16 cellular contexts compared by ENCODE assay signal in the genomic region with DNA sequence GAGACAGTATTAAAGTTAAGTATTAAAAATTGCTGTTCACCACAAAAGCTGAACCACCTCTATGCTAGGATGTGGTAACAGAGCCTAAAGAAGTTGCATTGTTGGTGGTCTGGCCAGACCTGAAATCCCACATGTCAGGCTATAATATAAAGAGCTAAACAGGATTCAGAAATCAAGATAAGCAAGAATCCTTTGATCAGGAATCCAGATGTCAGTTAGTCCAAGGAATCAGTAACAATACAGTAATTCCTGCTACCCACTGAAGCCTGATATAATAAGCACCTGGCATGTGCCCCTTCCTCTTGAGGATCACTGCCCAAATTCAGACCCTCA. TPM values are rescaled to one million over a fixed set of nuclear protein-coding genes. Genes with fewer than 3 reads are reported as not detected.
DNase-seq lines count a peak whose midpoint lies in the region; ATAC-seq and TF ChIP-seq lines count a peak whose summit lies in the region.
"Had no signal": no experiment of that assay in that cellular context is flagged by ENCODE, and none has a peak within 500 bp of the region (broad histone marks: within the 10 kb centered on the region; RNA-seq: fewer than 3 reads in every experiment).

No MANE protein-coding gene starts in this region.

- H3K4me2 ChIP-seq in BLaER1 (peak overlapping the region; percentile 27; the same call in 1 of the 2 replicates), IMR-90 (ENCODE audit: low read depth, low read length) (no peak overlapping the region)

- H3K9me1 ChIP-seq in IMR-90 (ENCODE audit: insufficient read depth, low read length), result peaks cover 3% of the 10 kb centered on the region; the same call in 1 of the 2 replicates

- CTCF ChIA-PET in IMR-90 (lab: Yijun Ruan, JAX), result no interaction called here

- dilution Hi-C loops in IMR-90 (cut with HindIII; ENCODE audit: low sequenced_read_pairs, unreplicated experiment), result no loop called here

- H3K36me3 ChIP-seq in BLaER1, result no peaks in the 10 kb centered on the region
- H3K36me3 ChIP-seq in IMR-90 (ENCODE audit: control insufficient read depth, insufficient read depth, low read length), result no peaks in the 10 kb centered on the region
- H3K36me3 ChIP-seq in gastroesophageal sphincter, result no peaks in the 10 kb centered on the region

- H3K56ac ChIP-seq in IMR-90 (ENCODE audit: extremely low read depth, insufficient read depth, low read length), result no peak overlapping the region

- no peak overlapping the region for H4K8ac ChIP-seq in IMR-90 (ENCODE audit: low read depth in 2 of 2, low read length in 2 of 2)

- TF ChIP-seq RAD21 in IMR-90 (IDR thresholded peaks at IDR 0.05; ENCODE audit: low read length), result no peak

- no peak overlapping the region for H4K91ac ChIP-seq in IMR-90 (ENCODE audit: insufficient read depth, low read depth, low read length)

- peaks cover 17% of the 10 kb centered on the region in 2 experiments for H3K79me1 ChIP-seq in IMR-90 (ENCODE audit: low read depth in 1 of 2, low read length in 2 of 2)

- H4K20me1 ChIP-seq in BLaER1, result peaks cover 52% of the 10 kb centered on the region
- H4K20me1 ChIP-seq in IMR-90 (ENCODE audit: insufficient read depth, low read length), result peaks cover 7% of the 10 kb centered on the region; the same call in 1 of the 2 replicates

- H3K27ac ChIP-seq in BLaER1, result no peak overlapping the region
- H3K27ac ChIP-seq in IMR-90 (ENCODE audit: insufficient read depth, low read length), result no peak overlapping the region
- no peak overlapping the region for H3K27ac ChIP-seq in gastroesophageal sphincter
- H3K27ac ChIP-seq: SK-N-MC had no signal

- intact Hi-C loops in IMR-90 (cut with micrococcal nuclease), result no loop called here

- H3K27me3 ChIP-seq in BLaER1, result no peaks in the 10 kb centered on the region
- no peaks in the 10 kb centered on the region for H3K27me3 ChIP-seq in IMR-90 (ENCODE audit: control insufficient read depth, insufficient read depth, low read length)
- H3K27me3 ChIP-seq in gastroesophageal sphincter, result no peaks in the 10 kb centered on the region

- ATAC-seq in IMR-90 (ENCODE audit: low read depth), result no peak
- ATAC-seq in SK-N-SH treated with all-trans-retinoic acid at 6 μM for 48 hours, result no peak
- no peak for ATAC-seq in gastroesophageal sphincter

- TF ChIP-seq CTCF in IMR-90 (conservative IDR thresholded peaks at IDR 0.05; ENCODE audit: low read depth, low read length), result no peak
- no peak for TF ChIP-seq CTCF in gastroesophageal sphincter (IDR thresholded peaks at IDR 0.05)

- no peak overlapping the region for H3K9ac ChIP-seq in BLaER1
- H3K9ac ChIP-seq in IMR-90 (ENCODE audit: low read depth, low read length), result no peak overlapping the region

- TF ChIP-seq POLR2A in IMR-90 (IDR thresholded peaks at IDR 0.05; ENCODE audit: low read depth, low read length), result no peak
- no peak for TF ChIP-seq POLR2A in gastroesophageal sphincter (IDR thresholded peaks at IDR 0.05)

- H3K4ac ChIP-seq in IMR-90 (ENCODE audit: low read depth, low read length), result no peak overlapping the region

- DNase-seq in IMR-90, result no peak
- peak; percentile 9 for DNase-seq in glomerular visceral epithelial cell (ENCODE audit: extremely low spot score)
- no peak for DNase-seq in midbrain (lab: John Stamatoyannopoulos, UW)
- no peak for DNase-seq in hepatic stellate cell (ENCODE audit: low spot score)
- no peak for DNase-seq in DMS53 (lab: John Stamatoyannopoulos, UW)
- DNase-seq: C1 segment of cervical spinal cord, DMS 273 treated with DMSO at 0.1 percent for 48 hours, GOT3, NCI-H1105 treated with DMSO at 0.1 percent for 48 hours, NCI-H1694 treated with DMSO at 0.1 percent for 48 hours, NCI-H226, NCI-H526 treated with DMSO at 0.1 percent for 48 hours had no signal

- H2BK5ac ChIP-seq in IMR-90 (ENCODE audit: low read depth, low read length, poor library complexity, severe bottlenecking), result no peak overlapping the region

- peak overlapping the region; percentile 13 for H2AK9ac ChIP-seq in IMR-90 (replicated peaks; ENCODE audit: low read depth, low read length, poor library complexity)

- TF ChIP-seq EP300 in gastroesophageal sphincter (IDR thresholded peaks at IDR 0.05), result no peak

- H2BK15ac ChIP-seq in IMR-90 (ENCODE audit: low read depth, low read length), result no peak overlapping the region

- H3K4me3 ChIP-seq in BLaER1, result no peak overlapping the region
- no peak overlapping the region for H3K4me3 ChIP-seq in IMR-90 (ENCODE audit: insufficient read depth, low read depth, low read length)
- H3K4me3 ChIP-seq in gastroesophageal sphincter, result no peak overlapping the region
- H3K4me3 ChIP-seq: SK-N-MC had no signal

- H3K23ac ChIP-seq in IMR-90 (ENCODE audit: low read depth, low read length), result peak overlapping the region; percentile 15; the same call in 1 of the 2 replicates

- POLR2A ChIA-PET in IMR-90 (lab: Charles Lee; ENCODE audit: unreplicated experiment), result no interaction called here

- H3K14ac ChIP-seq in IMR-90 (replicated peaks; ENCODE audit: low read depth, low read length), result no peak overlapping the region

- H3K4me1 ChIP-seq in BLaER1 (peaks cover 15% of the 10 kb centered on the region), IMR-90 (ENCODE audit: control insufficient read depth, insufficient read depth, low read length) (no peaks in the 10 kb centered on the region), gastroesophageal sphincter (no peaks in the 10 kb centered on the region)

- H2AFZ ChIP-seq in IMR-90 (replicated peaks; ENCODE audit: low read length, poor library complexity), result no peak overlapping the region

- H2BK120ac ChIP-seq in IMR-90 (ENCODE audit: low read depth, low read length), result no peak overlapping the region

- BruUV-seq in IMR-90 (replicated peaks; lab: Mats Ljungman, UMichigan), result no TSS peak

- H4K5ac ChIP-seq in IMR-90 (ENCODE audit: low read depth, low read length), result no peak overlapping the region

- H3K9me3 ChIP-seq in BLaER1, result no peaks in the 10 kb centered on the region
- H3K9me3 ChIP-seq in IMR-90 (ENCODE audit: control insufficient read depth, insufficient read depth, low read length), result no peaks in the 10 kb centered on the region
- H3K9me3 ChIP-seq in gastroesophageal sphincter, result no peaks in the 10 kb centered on the region

- in situ Hi-C loops in IMR-90 (cut with MboI; ENCODE audit: low sequenced_read_pairs), result no loop called here

- no peak overlapping the region for H3K18ac ChIP-seq in IMR-90 (ENCODE audit: low read depth, low read length)

- H2AK5ac ChIP-seq in IMR-90 (ENCODE audit: low read depth, low read length), result no peak overlapping the region

- no peak overlapping the region for H2BK20ac ChIP-seq in IMR-90 (ENCODE audit: low read depth, low read length)

TF ChIP-seq in IMR-90, 13 proteins besides CTCF, POLR2A, EP300 and RAD21:
- TF ChIP-seq, protein P1, sequence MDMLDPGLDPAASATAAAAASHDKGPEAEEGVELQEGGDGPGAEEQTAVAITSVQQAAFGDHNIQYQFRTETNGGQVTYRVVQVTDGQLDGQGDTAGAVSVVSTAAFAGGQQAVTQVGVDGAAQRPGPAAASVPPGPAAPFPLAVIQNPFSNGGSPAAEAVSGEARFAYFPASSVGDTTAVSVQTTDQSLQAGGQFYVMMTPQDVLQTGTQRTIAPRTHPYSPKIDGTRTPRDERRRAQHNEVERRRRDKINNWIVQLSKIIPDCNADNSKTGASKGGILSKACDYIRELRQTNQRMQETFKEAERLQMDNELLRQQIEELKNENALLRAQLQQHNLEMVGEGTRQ (IDR thresholded peaks at IDR 0.05; ENCODE audit: low read depth, low read length), result no peak
- no peak for TF ChIP-seq MXI1 (IDR thresholded peaks at IDR 0.05; ENCODE audit: borderline replicate concordance, low read depth, low read length)
- no peak for TF ChIP-seq FOS (IDR thresholded peaks at IDR 0.05; ENCODE audit: low read depth, low read length)
- no peak for TF ChIP-seq RFX5 (IDR thresholded peaks at IDR 0.05; ENCODE audit: low read depth, low read length)

TF ChIP-seq in SK-N-SH treated with all-trans-retinoic acid at 6 μM for 48 hours, 23 proteins besides CTCF, POLR2A, EP300 and RAD21:
- TF ChIP-seq GLIS3 (CRISPR knock-in tag; IDR thresholded peaks at IDR 0.05), result no peak
- no peak for TF ChIP-seq BACH2 (CRISPR knock-in tag; IDR thresholded peaks at IDR 0.05; ENCODE audit: borderline replicate concordance)
- peak; percentile 73; the same call in 1 of the 2 replicates for TF ChIP-seq TCF4 (CRISPR knock-in tag; IDR thresholded peaks at IDR 0.05; ENCODE audit: borderline replicate concordance)
- no peak for TF ChIP-seq ZFP3 (CRISPR knock-in tag; IDR thresholded peaks at IDR 0.05)

RNA-seq across cellular contexts. Expression of a gene that starts 48.9 kb away (rescaled TPM):
- 21.3 and 45.0 TPM in 2 replicates for total RNA-seq in IMR-90 (2012; rRNA removed)
- 6.0 and 7.3 TPM in 2 replicates for polyA plus RNA-seq in IMR-90 (2012; rRNA removed)
- 2.5 and 3.2 TPM in 2 replicates for polyA plus RNA-seq in IMR-90 (2012; cell fraction: cytosol; rRNA removed)
- 0.51 and 4.0 TPM in 2 replicates for polyA plus RNA-seq in IMR-90 (2012; cell fraction: nucleus; rRNA removed; ENCODE audit: low replicate concordance)
- total RNA-seq in gastroesophageal sphincter, result 10 to 100 TPM; 17.1 to 38.4 (median 29.5) TPM

RNA-seq across cellular contexts. Expression of a gene that starts 49.2 kb away (rescaled TPM):
- total RNA-seq in IMR-90 (2012; rRNA removed), result 12.2 and 14.2 TPM in 2 replicates
- 4.2 and 4.4 TPM in 2 replicates for polyA plus RNA-seq in IMR-90 (2012; rRNA removed)
- polyA plus RNA-seq in IMR-90 (2012; cell fraction: cytosol; rRNA removed), result 1.8 and 2.3 TPM in 2 replicates
- 7.2 and 10.9 TPM in 2 replicates for polyA plus RNA-seq in IMR-90 (2012; cell fraction: nucleus; rRNA removed; ENCODE audit: low replicate concordance)
- 10 to 100 TPM; 14.0 to 34.1 (median 24.2) TPM for total RNA-seq in gastroesophageal sphincter
